Comparison of ENCODE assay signal across 1 cellular context in genomic region chr2:65437392-65438135, GRCh38.
TF ChIP-seq lines count a peak whose summit lies in the region.

No MANE protein-coding gene starts in this region.

TF ChIP-seq in K562, 482 proteins besides CTCF, POLR2A, EP300 and RAD21 (continued from another document and continues in another):
- TF ChIP-seq L3MBTL2 (IDR thresholded peaks at IDR 0.05) (0 out of 2 replicates have a peak, but pooled peaks have one; percentile 5), TFAM (CRISPR knock-in tag; conservative IDR thresholded peaks at IDR 0.05) (no peak), NR2C1 (IDR thresholded peaks at IDR 0.05) (0 out of 2 replicates have a peak, but pooled peaks have one; percentile 7), NR2C1 (tag; IDR thresholded peaks at IDR 0.05) (peak; percentile 54; the same call in 1 of the 2 replicates), MGA (IDR thresholded peaks at IDR 0.05) (peak; percentile 43), CREB3L1 (IDR thresholded peaks at IDR 0.05; ENCODE audit: borderline replicate concordance, low read depth) (0 out of 2 replicates have a peak, but pooled peaks have one; percentile 18), SUPT5H (IDR thresholded peaks at IDR 0.05) (no peak), UBTF (IDR thresholded peaks at IDR 0.05; ENCODE audit: borderline replicate concordance in 1 of 2, low read depth in 2 of 2, low read length in 2 of 2) (0 out of 4 replicates have a peak, but pooled peaks of 1 of the 2 experiments have one; percentile 29), ASH1L (IDR thresholded peaks at IDR 0.05; ENCODE audit: borderline replicate concordance, low read depth, partially characterized antibody) (no peak), ZNF589 (CRISPR knock-in tag; IDR thresholded peaks at IDR 0.05; ENCODE audit: low read depth) (0 out of 2 replicates have a peak, but pooled peaks have one; percentile 26), NR1H2 (CRISPR knock-in tag; IDR thresholded peaks at IDR 0.05) (no peak), GATAD2A (IDR thresholded peaks at IDR 0.05) (0 out of 2 replicates have a peak, but pooled peaks have one; percentile 23), MYBL2 (IDR thresholded peaks at IDR 0.05; ENCODE audit: low read depth) (no peak), MYBL2 (CRISPR knock-in tag; IDR thresholded peaks at IDR 0.05; ENCODE audit: borderline replicate concordance) (no peak), HDAC3 (IDR thresholded peaks at IDR 0.05; ENCODE audit: borderline replicate concordance, partially characterized antibody) (no peak), KLF1 (tag; IDR thresholded peaks at IDR 0.05) (no peak), ZBTB11 (CRISPR knock-in tag; IDR thresholded peaks at IDR 0.05) (no peak), PHF8 (IDR thresholded peaks at IDR 0.05; ENCODE audit: borderline replicate concordance, low read length) (peak; percentile 10; the same call in 1 of the 2 replicates), CEBPB (tag; IDR thresholded peaks at IDR 0.05) (0 out of 2 replicates have a peak, but pooled peaks have one; percentile 6), PKNOX1 (IDR thresholded peaks at IDR 0.05) (0 out of 2 replicates have a peak, but pooled peaks have one; percentile 5), NR4A1 (CRISPR knock-in tag; IDR thresholded peaks at IDR 0.05) (no peak), NR4A1 (tag; IDR thresholded peaks at IDR 0.05) (0 out of 2 replicates have a peak, but pooled peaks have one; percentile 64)
- TF ChIP-seq, protein P1, sequence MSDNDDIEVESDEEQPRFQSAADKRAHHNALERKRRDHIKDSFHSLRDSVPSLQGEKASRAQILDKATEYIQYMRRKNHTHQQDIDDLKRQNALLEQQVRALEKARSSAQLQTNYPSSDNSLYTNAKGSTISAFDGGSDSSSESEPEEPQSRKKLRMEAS (CRISPR knock-in tag; IDR thresholded peaks at IDR 0.05) = 0 out of 2 replicates have a peak, but pooled peaks have one; percentile 13
- TF ChIP-seq, protein P2, sequence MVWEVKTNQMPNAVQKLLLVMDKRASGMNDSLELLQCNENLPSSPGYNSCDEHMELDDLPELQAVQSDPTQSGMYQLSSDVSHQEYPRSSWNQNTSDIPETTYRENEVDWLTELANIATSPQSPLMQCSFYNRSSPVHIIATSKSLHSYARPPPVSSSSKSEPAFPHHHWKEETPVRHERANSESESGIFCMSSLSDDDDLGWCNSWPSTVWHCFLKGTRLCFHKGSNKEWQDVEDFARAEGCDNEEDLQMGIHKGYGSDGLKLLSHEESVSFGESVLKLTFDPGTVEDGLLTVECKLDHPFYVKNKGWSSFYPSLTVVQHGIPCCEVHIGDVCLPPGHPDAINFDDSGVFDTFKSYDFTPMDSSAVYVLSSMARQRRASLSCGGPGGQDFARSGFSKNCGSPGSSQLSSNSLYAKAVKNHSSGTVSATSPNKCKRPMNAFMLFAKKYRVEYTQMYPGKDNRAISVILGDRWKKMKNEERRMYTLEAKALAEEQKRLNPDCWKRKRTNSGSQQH (CRISPR knock-in tag; IDR thresholded peaks at IDR 0.05) = no peak
